27 cellular contexts compared by ENCODE assay signal in the genomic region with DNA sequence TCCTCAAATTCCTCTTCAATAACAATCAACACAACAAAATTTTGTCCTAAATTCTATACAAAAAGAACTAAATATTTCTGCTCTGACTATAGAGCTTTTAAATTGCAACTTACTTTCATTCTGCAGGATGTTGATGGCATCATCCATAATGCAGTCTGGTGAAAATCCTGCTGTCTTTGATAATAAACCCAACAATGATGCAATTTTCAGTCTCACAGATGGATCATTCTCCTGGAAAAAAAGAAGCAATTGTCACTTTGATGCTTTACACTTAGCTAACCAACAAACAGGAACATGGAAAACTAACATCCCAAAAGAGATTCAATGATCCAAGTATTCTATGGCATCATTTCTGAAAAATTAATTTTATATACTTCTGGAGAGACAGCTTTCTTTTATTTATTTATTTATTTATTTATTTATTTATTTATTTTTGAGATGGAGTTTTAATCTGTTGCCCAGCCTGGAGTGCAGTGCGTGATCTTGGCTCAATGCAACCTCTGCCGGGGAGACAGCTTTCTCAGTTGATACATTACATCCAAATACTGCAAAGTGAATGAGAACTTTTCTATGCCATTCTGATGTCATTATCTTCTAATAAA.
"Had no signal": no experiment of that assay in that cellular context is flagged by ENCODE, and none has a peak within 500 bp of the region (broad histone marks: within the 10 kb centered on the region; RNA-seq: fewer than 3 reads in every experiment).

No MANE protein-coding gene starts in this region.

- H3K27ac ChIP-seq: brain microvascular endothelial cell, cardiac muscle cell, SJSA1 had no signal

- H3K4me3 ChIP-seq: cardiac muscle cell, SJSA1 had no signal

- ATAC-seq: activated CD8-positive, alpha-beta memory T cell treated with anti-CD3 and anti-CD28 coated beads, Interleukin-2, amount 10 ng/mL, durations not matched to agents 7 days and 5 days; activated naive CD4-positive, alpha-beta T cell treated with anti-CD3 and anti-CD28 coated beads, Interleukin-2, amount 50 U/mL, for 72 hours; activated naive CD8-positive, alpha-beta T cell treated with anti-CD3 and anti-CD28 coated beads, Interleukin-2, amount 50 U/mL, for 24 hours; activated T-cell treated with anti-CD3 and anti-CD28 coated beads, Interleukin-2, amount 50 U/mL, for 4 hours; T-helper 17 cell; WTC11 had no signal

- H3K9me3 ChIP-seq: SJSA1 had no signal

- H3K4me1 ChIP-seq: SJSA1 had no signal

- DNase-seq: activated CD4-positive, alpha-beta T cell treated with anti-CD3 and anti-CD28 coated beads for 48 hours; activated CD4-positive, alpha-beta T cell treated with anti-CD3 and anti-CD28 coated beads, Interleukin-2, amount 50 U/mL, for 4 hours; activated CD4-positive, CD25-positive, alpha-beta regulatory T cell treated with anti-CD3 and anti-CD28 coated beads, Interleukin-2, amount 50 U/mL, for 72 hours; activated CD8-positive, alpha-beta memory T cell treated with anti-CD3 and anti-CD28 coated beads, Interleukin-2, amount 10 ng/mL, durations not matched to agents 7 days and 5 days; activated effector memory CD4-positive, alpha-beta T cell treated with anti-CD3 and anti-CD28 coated beads, Interleukin-2, amount 50 U/mL, for 16 hours; activated naive CD4-positive, alpha-beta T cell treated with Interleukin-2 at 50 U/mL for 16 hours; activated naive CD8-positive, alpha-beta T cell treated with anti-CD3 and anti-CD28 coated beads, Interleukin-2, amount 50 U/mL, for 24 hours; activated T-cell treated with anti-CD3 and anti-CD28 coated beads, Interleukin-2, amount 50 U/mL, for 4 hours; brain microvascular endothelial cell; cerebellar nuclear complex; Karpas-422; MM.1S; NCI-H1105; NCI-H1436; NCI-H1694 treated with DMSO at 0.1 percent for 48 hours; NCI-H2081; NCI-H510A treated with DMSO at 0.1 percent for 48 hours; NCI-H69; NK-92 treated with Interleukin-12 subunit alpha and Interleukin-12 subunit beta, amount 100 ng/mL, for 24 hours; SHP77; T-helper 17 cell; T-helper 9 cell had no signal

- H3K27me3 ChIP-seq: brain microvascular endothelial cell, cardiac muscle cell, SJSA1 had no signal

- FAIRE-seq: RCC 7860 had no signal
